Comparison of ENCODE assay signal across 16 cellular contexts in the genomic region with DNA sequence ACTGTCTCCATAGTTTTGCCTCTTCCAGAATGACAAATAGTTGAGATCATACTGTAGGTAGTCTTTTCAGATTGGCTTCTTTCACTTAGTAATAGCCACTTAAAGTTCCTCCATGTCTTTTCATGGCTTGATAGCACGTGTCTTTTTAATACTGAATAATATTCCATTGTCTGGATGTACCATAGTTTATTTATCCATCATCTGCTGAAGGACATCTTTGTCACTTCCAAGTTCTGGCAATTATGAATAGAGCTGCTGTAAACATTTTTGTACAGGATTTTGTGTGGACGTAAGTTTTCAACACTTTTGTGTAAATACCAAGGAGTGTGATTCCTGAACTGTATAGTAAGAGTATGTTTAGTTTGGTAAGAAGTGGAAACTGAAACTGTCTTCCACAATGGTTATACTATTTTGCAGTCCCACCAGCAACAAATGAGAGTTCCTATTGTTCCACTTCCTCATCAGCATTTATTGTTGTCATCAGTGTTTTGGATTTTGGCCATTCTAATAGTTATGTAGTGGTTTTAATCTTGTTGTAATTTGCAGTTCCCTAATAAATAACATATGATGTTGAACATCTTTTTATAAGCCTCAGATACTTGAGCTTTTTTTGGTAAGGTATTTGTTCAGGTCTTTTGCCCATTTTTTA. TPM values are rescaled to one million over a fixed set of nuclear protein-coding genes. Genes with fewer than 3 reads are reported as not detected.
A peak's percentile ranks its signal among the peaks of the same experiment; 100 is the strongest.
DNase-seq lines count a peak whose midpoint lies in the region; ATAC-seq, FAIRE-seq and TF ChIP-seq lines count a peak whose summit lies in the region.
"Had no signal": no experiment of that assay in that cellular context is flagged by ENCODE, and none has a peak within 500 bp of the region (broad histone marks: within the 10 kb centered on the region; RNA-seq: fewer than 3 reads in every experiment).

No MANE protein-coding gene starts in this region.

- no peak for TF ChIP-seq POLR2A in vagina (IDR thresholded peaks at IDR 0.05)

- H3K27ac Mint-ChIP-seq in HFFc6, result peak overlapping the region; percentile 6

- H3K4me1 ChIP-seq in vagina, result peaks cover 13% of the 10 kb centered on the region
- peaks cover 7% of the 10 kb centered on the region; the same call in 1 of the 2 replicates for H3K4me1 ChIP-seq in GM23248 (ENCODE audit: insufficient read depth)

- no peaks in the 10 kb centered on the region for H3K36me3 ChIP-seq in vagina
- H3K36me3 ChIP-seq in GM23248 (ENCODE audit: low read depth), result no peaks in the 10 kb centered on the region
- H3K36me3 ChIP-seq: SJSA1 had no signal

- H4K20me1 ChIP-seq in GM23248 (ENCODE audit: insufficient read depth), result no peaks in the 10 kb centered on the region

- 69 to 76% methylated on average over 2 of the region's 2 CpGs for WGBS in GM23248 (ENCODE audit: low coverage in 1 of 2, low lambda C conversion rate in 2 of 2, missing lambda C conversion rate in 2 of 2), 2 experiments

- peaks cover 55% of the 10 kb centered on the region for H3K4me1 Mint-ChIP-seq in HFFc6 (ENCODE audit: low read depth)

- H3F3A ChIP-seq in GM23248 (ENCODE audit: insufficient read depth), result peaks cover 5% of the 10 kb centered on the region; the same call in 1 of the 2 replicates

- peak overlapping the region; percentile 31 for H3K4me3 Mint-ChIP-seq in HFFc6

- no peak for DNase-seq in HFFc6
- DNase-seq in RPMI8226, result peak; percentile 8
- DNase-seq in vagina (ENCODE audit: extremely low spot score in 2 of 2), result no peak
- no peak for DNase-seq in GM23248
- DNase-seq: COR-L47; Kasumi-1; NCI-H1417 treated with DMSO at 0.1 percent for 48 hours; NCI-H1930; NCI-H69; NK-92 treated with Interleukin-12 subunit alpha and Interleukin-12 subunit beta, amount 100 ng/mL, for 24 hours; T-helper 1 cell had no signal

- intact Hi-C loops in vagina (cut with DNase I), result no loop called here

- H3K27ac ChIP-seq in vagina (peak overlapping the region; percentile 17), GM23248 (no peak overlapping the region)
- H3K27ac ChIP-seq: SJSA1 had no signal

- H3K79me2 ChIP-seq in GM23248 (ENCODE audit: insufficient read depth), result no peaks in the 10 kb centered on the region

- in situ Hi-C loops in GM23248 (cut with MboI), result no loop called here

- no peaks in the 10 kb centered on the region for H3K9me3 Mint-ChIP-seq in HFFc6

- no peak overlapping the region for H3K4me2 ChIP-seq in GM23248 (ENCODE audit: unreplicated experiment)

- H3K9me2 ChIP-seq in GM23248 (ENCODE audit: insufficient read depth), result no peaks in the 10 kb centered on the region

- H2AFZ ChIP-seq in GM23248, result no peak overlapping the region

- FAIRE-seq in endometrium (lab: Jason Lieb, UNC), result peak; percentile 77
- FAIRE-seq: H1 had no signal

- peaks cover 6% of the 10 kb centered on the region; the same call in 1 of the 2 replicates for H3K36me3 Mint-ChIP-seq in HFFc6 (ENCODE audit: low read depth)

- H3K9me3 ChIP-seq in vagina (no peaks in the 10 kb centered on the region), GM23248 (ENCODE audit: low read depth) (no peaks in the 10 kb centered on the region)
- H3K9me3 ChIP-seq: SJSA1 had no signal

- H3K4me3 ChIP-seq in vagina (no peak overlapping the region), GM23248 (no peak overlapping the region)
- H3K4me3 ChIP-seq: SJSA1 had no signal

- TF ChIP-seq CTCF in HFFc6 (IDR thresholded peaks at IDR 0.05), result no peak
- no peak for TF ChIP-seq CTCF in vagina (IDR thresholded peaks at IDR 0.05)

- no peak overlapping the region for H3K9ac ChIP-seq in GM23248

- ATAC-seq in HG03159 (IDR thresholded peaks at IDR 0.05; ENCODE audit: unreplicated experiment) (no peak), GM19467 (IDR thresholded peaks at IDR 0.05; ENCODE audit: unreplicated experiment) (no peak)

- H3K27me3 Mint-ChIP-seq in HFFc6 (ENCODE audit: insufficient read depth), result peaks cover 3% of the 10 kb centered on the region; the same call in 1 of the 2 replicates

- H3K27me3 ChIP-seq in vagina (no peaks in the 10 kb centered on the region), GM23248 (replicated peaks; ENCODE audit: insufficient read depth) (no peaks in the 10 kb centered on the region)
- H3K27me3 ChIP-seq: SJSA1 had no signal

RNA-seq across cellular contexts. Expression of a gene that starts 18.9 kb away (rescaled TPM):
- total RNA-seq in HFFc6 (2021; fragmentation: NEBNext Ultra II Directional; extraction: Animal tissue kit (Norgen Biotek cat#: 25700)), result 100 to 1,000 TPM; 260 to 409 (median 335) TPM
- 48.4 TPM for total RNA-seq in vagina
- 198 and 211 TPM in 2 replicates for total RNA-seq in GM23248 (2014; rRNA removed; shearing (Covaris generic))
- polyA plus RNA-seq in GM23248 (2016; fragmentation: Nextera tagmentation; extraction: Ambion mirVana), result 154 and 157 TPM in 2 replicates
